26 cellular contexts compared by ENCODE assay signal in genomic region chr7:28724563-28724962, GRCh38.
"Had no signal": no experiment of that assay in that cellular context is flagged by ENCODE, and none has a peak within 500 bp of the region (broad histone marks: within the 10 kb centered on the region; RNA-seq: fewer than 3 reads in every experiment).

No MANE protein-coding gene starts in this region.

- ATAC-seq: activated T-cell treated with anti-CD3 and anti-CD28 coated beads, Interleukin-2, amount 50 U/mL, for 72 hours; effector memory CD8-positive, alpha-beta T cell; foreskin keratinocyte; T-helper 17 cell; WTC11 had no signal

- H3K4me3 ChIP-seq: coronary artery, esophagus muscularis mucosa, gastrocnemius medialis had no signal

- DNase-seq: activated CD4-positive, alpha-beta memory T cell treated with anti-CD3 and anti-CD28 coated beads, Interleukin-2, amount 10 ng/mL, durations not matched to agents 7 days and 5 days; activated CD4-positive, alpha-beta T cell treated with anti-CD3 and anti-CD28 coated beads for 1 hour; activated CD4-positive, alpha-beta T cell treated with anti-CD3 and anti-CD28 coated beads for 4 hours; activated CD4-positive, alpha-beta T cell treated with anti-CD3 and anti-CD28 coated beads, Interleukin-2, amount 10 ng/mL, durations not matched to agents 7 days and 5 days; activated CD4-positive, alpha-beta T cell treated with anti-CD3 and anti-CD28 coated beads, Interleukin-2, amount 50 U/mL, for 4 hours; activated CD8-positive, alpha-beta memory T cell treated with anti-CD3 and anti-CD28 coated beads, Interleukin-2, amount 50 U/mL, for 48 hours; activated gamma-delta T cell; activated naive CD4-positive, alpha-beta T cell treated with anti-CD3 and anti-CD28 coated beads, Interleukin-2, amount 50 U/mL, for 16 hours; activated naive CD4-positive, alpha-beta T cell treated with Interleukin-2 at 50 U/mL for 16 hours; activated T-cell treated with anti-CD3 and anti-CD28 coated beads for 4 hours; activated T-cell treated with anti-CD3 and anti-CD28 coated beads, Interleukin-2, amount 50 U/mL, for 24 hours; activated T-cell treated with anti-CD3 and anti-CD28 coated beads, Interleukin-2, amount 50 U/mL, for 72 hours; amniotic stem cell; anterior cingulate cortex; brain microvascular endothelial cell; effector CD4-positive, alpha-beta T cell; effector memory CD8-positive, alpha-beta T cell; erythroblast; foreskin keratinocyte; gastrocnemius medialis; glutamatergic neuron; T-helper 1 cell; T-helper 17 cell had no signal

- H3K27ac ChIP-seq: brain microvascular endothelial cell, foreskin keratinocyte, gastrocnemius medialis had no signal

- H3K9me3 ChIP-seq: esophagus muscularis mucosa, gastrocnemius medialis had no signal

- H3K4me1 ChIP-seq: foreskin keratinocyte had no signal

- H3K36me3 ChIP-seq: brain microvascular endothelial cell, gastrocnemius medialis had no signal

- H3K27me3 ChIP-seq: brain microvascular endothelial cell, esophagus muscularis mucosa, foreskin keratinocyte, gastrocnemius medialis had no signal
